In genomic region chr15:40398413-40398873, GRCh38 we compare ENCODE assay signal across 9 cellular contexts. TPM values are rescaled to one million over a fixed set of nuclear protein-coding genes. Genes with fewer than 3 reads are reported as not detected.
DNase-seq lines count a peak whose midpoint lies in the region; ATAC-seq, FAIRE-seq and TF ChIP-seq lines count a peak whose summit lies in the region.
"Had no signal": no experiment of that assay in that cellular context is flagged by ENCODE, and none has a peak within 500 bp of the region (broad histone marks: within the 10 kb centered on the region; RNA-seq: fewer than 3 reads in every experiment).

No MANE protein-coding gene starts in this region.

- H3K9me3 ChIP-seq in left ventricle myocardium inferior (replicated peaks) (no peaks in the 10 kb centered on the region), upper lobe of left lung (no peaks in the 10 kb centered on the region), small intestine (ENCODE audit: control insufficient read depth, low read depth) (no peaks in the 10 kb centered on the region)

- DNase-seq in Right ventricle myocardium inferior (ENCODE audit: missing footprints) (no peak), left ventricle myocardium inferior (no peak), UCSD-AML1 (lab: John Stamatoyannopoulos, UW; ENCODE audit: unreplicated experiment) (peak; percentile 68), upper lobe of left lung (peak in 1 of 2 donors; percentile 74), NCI-H2107 (lab: John Stamatoyannopoulos, UW) (no peak), small intestine (no peak)
- DNase-seq in stimulated activated CD4-positive, alpha-beta T cell treated with anti-CD3 and anti-CD28 coated beads, Interleukin-12 subunit alpha, Interleukin-12 subunit beta, amount 100 ng/mL, for 4 hours, result no peak
- DNase-seq: NCI-H1417 treated with DMSO at 0.1 percent for 48 hours had no signal

- H3K36me3 ChIP-seq in left ventricle myocardium inferior (peaks cover 9% of the 10 kb centered on the region), upper lobe of left lung (peaks cover 0 to 6% (median 4%) of the 10 kb centered on the region in 4 donors), small intestine (ENCODE audit: control insufficient read depth in 2 of 2, insufficient read depth in 2 of 2, low read length in 2 of 2) (no peaks in the 10 kb centered on the region)

- TF ChIP-seq CTCF in left ventricle myocardium inferior (IDR thresholded peaks at IDR 0.05; ENCODE audit: borderline replicate concordance) (no peak), upper lobe of left lung (IDR thresholded peaks at IDR 0.05) (no peak)

- intact Hi-C loops in Right ventricle myocardium inferior (cut with DNase I) (no loop called here), left ventricle myocardium inferior (cut with micrococcal nuclease) (no loop called here)

- no peak for TF ChIP-seq EP300 in upper lobe of left lung (IDR thresholded peaks at IDR 0.05)

- FAIRE-seq in small intestine (lab: Jason Lieb, UNC), result no peak

- H3K27ac ChIP-seq in left ventricle myocardium inferior (replicated peaks), result no peak overlapping the region
- no peak overlapping the region for H3K27ac ChIP-seq in upper lobe of left lung
- H3K27ac ChIP-seq in small intestine (ENCODE audit: low read depth in 1 of 2, low read length in 1 of 2), result no peak overlapping the region

- WGBS in upper lobe of left lung, 2 donors, result 43 to 57% methylated on average over 4 of the region's 4 CpGs
- WGBS in small intestine, 3 donors, result 44 to 67% (median 55%) methylated on average over 4 of the region's 4 CpGs

- peak; percentile 65 for ATAC-seq in Right ventricle myocardium inferior
- ATAC-seq in HG03108 (IDR thresholded peaks at IDR 0.05; ENCODE audit: unreplicated experiment), result peak; percentile 80
- peak; percentile 69 to 72 for ATAC-seq in upper lobe of left lung (ENCODE audit: low FRiP score in 2 of 2)

- no peaks in the 10 kb centered on the region for H3K27me3 ChIP-seq in left ventricle myocardium inferior (ENCODE audit: low read depth)
- H3K27me3 ChIP-seq in upper lobe of left lung, result no peaks in the 10 kb centered on the region
- no peaks in the 10 kb centered on the region for H3K27me3 ChIP-seq in small intestine (ENCODE audit: control insufficient read depth in 2 of 2, insufficient read depth in 2 of 2, low read length in 2 of 2)

- no peak overlapping the region for H3K4me3 ChIP-seq in left ventricle myocardium inferior
- peak overlapping the region in 1 of 4 donors; percentile 5 for H3K4me3 ChIP-seq in upper lobe of left lung
- no peak overlapping the region for H3K4me3 ChIP-seq in small intestine (ENCODE audit: low read depth in 1 of 2, low read length in 2 of 2)

- no peak for TF ChIP-seq POLR2A in upper lobe of left lung (IDR thresholded peaks at IDR 0.05)

- H3K4me1 ChIP-seq in left ventricle myocardium inferior, result peaks cover 4% of the 10 kb centered on the region
- peaks cover 0 to 12% (median 7%) of the 10 kb centered on the region in 4 donors for H3K4me1 ChIP-seq in upper lobe of left lung
- H3K4me1 ChIP-seq in small intestine (ENCODE audit: control insufficient read depth in 2 of 2, insufficient read depth in 1 of 2, low read depth in 1 of 2, low read length in 1 of 2), result no peaks in the 10 kb centered on the region

RNA-seq across cellular contexts. Expression of gene IVD, which starts 7.2 kb away (rescaled TPM):
- total RNA-seq in Right ventricle myocardium inferior (88.6 TPM), left ventricle myocardium inferior (106 TPM), upper lobe of left lung (100 to 1,000 TPM in 2 of 6 donors, 10 to 100 TPM in 4; 68.1 to 112 (median 94.5) TPM)
- polyA plus RNA-seq in small intestine, result 10 to 100 TPM; 20.0 to 58.3 (median 22.8) TPM

RNA-seq across cellular contexts. Expression of gene KNSTRN, which starts 15.9 kb away (rescaled TPM):
- total RNA-seq in Right ventricle myocardium inferior (8.5 TPM), left ventricle myocardium inferior (9.0 TPM), upper lobe of left lung (10 to 100 TPM; 10.6 to 27.6 (median 17.3) TPM)
- 10 to 100 TPM in 1 of 3 donors, 1 to 10 TPM in 2; 4.1 to 24.3 (median 5.6) TPM for polyA plus RNA-seq in small intestine

RNA-seq across cellular contexts. Expression of gene DISP2, which starts 40.4 kb away (rescaled TPM):
- total RNA-seq in Right ventricle myocardium inferior, result 3.9 TPM
- total RNA-seq in left ventricle myocardium inferior, result 3.0 TPM
- total RNA-seq in upper lobe of left lung, result 1 to 10 TPM in 2 of 6 donors, under 1 TPM in 4; under 0.01 to 3.5 (median 0.13) TPM
- polyA plus RNA-seq in small intestine, result 10 to 100 TPM in 1 of 3 donors, 1 to 10 TPM in 2; 2.2 to 12.2 (median 3.4) TPM

RNA-seq across cellular contexts. Expression of gene BAHD1, which starts 42.3 kb away (rescaled TPM):
- 17.7 TPM for total RNA-seq in Right ventricle myocardium inferior
- 17.1 TPM for total RNA-seq in left ventricle myocardium inferior
- total RNA-seq in upper lobe of left lung, result 10 to 100 TPM; 21.0 to 36.9 (median 28.5) TPM
- polyA plus RNA-seq in small intestine, result 10 to 100 TPM; 10.7 to 13.3 (median 11.6) TPM

RNA-seq across cellular contexts. Expression of gene PHGR1, which starts 47.6 kb away (rescaled TPM):
- total RNA-seq in Right ventricle myocardium inferior (not detected), left ventricle myocardium inferior (not detected), upper lobe of left lung (under 1 TPM in 1 of 6 donors, not detected in 5; 0.67 TPM)
- over 10,000 TPM in 2 of 3 donors, 1,000 to 10,000 TPM in 1; 4,043 to 32,483 (median 28,942) TPM for polyA plus RNA-seq in small intestine
